Comparison of ENCODE assay signal across 8 cellular contexts in the genomic region with DNA sequence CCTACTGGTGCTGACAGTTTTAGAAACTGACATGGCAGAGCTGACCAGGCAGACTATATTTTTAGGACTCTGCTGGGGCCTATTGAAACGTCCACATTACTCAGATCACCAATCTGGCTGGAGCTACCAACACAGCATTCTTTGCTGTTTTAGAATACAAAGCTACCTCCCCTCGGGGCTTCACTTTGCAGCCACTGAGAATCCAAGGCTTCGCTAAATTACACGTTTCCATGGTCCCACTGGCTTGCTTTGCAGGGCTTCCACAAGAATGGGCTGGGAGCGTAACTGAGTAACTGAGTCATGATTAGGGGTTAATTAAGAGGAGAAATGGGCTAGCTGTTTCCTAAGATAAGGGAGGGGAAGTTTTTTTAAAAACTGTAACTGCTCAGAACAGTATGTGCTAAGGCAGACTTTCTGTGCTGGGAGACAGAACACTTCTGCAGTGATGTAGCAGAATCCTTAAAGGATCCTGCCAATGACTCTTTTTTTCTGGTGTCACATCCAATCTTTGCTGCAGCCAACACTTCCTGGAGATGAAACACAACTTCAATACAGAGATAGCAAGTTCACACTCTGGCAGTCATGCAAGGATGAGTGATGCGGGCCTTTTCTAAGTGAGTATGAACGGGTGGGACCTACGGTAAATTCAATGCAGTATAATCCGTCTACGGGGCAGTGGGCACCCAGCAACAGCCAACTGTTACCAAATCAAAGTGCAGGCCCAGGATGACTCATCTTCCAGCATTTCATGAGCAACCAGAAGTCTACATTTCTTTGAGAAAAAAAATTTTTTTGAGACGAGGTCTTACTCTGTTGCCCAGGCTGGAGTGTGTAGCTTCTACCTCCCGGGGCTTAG. TPM values are rescaled to one million over a fixed set of nuclear protein-coding genes. Genes with fewer than 3 reads are reported as not detected.
A peak's percentile ranks its signal among the peaks of the same experiment; 100 is the strongest.
DNase-seq lines count a peak whose midpoint lies in the region; ATAC-seq and TF ChIP-seq lines count a peak whose summit lies in the region.

No MANE protein-coding gene starts in this region.

- no peak overlapping the region for H3K4me3 ChIP-seq in A673 (ENCODE audit: low read depth, low read length, poor library complexity, severe bottlenecking)
- no peak overlapping the region for H3K4me3 ChIP-seq in mammary epithelial cell (replicated peaks in 1 of 3; ENCODE audit: insufficient read depth in 1 of 3, low read depth in 2 of 3, low read length in 3 of 3)

- CTCF ChIA-PET in A673 (lab: Charles Lee) = no interaction called here
- CTCF ChIA-PET in mammary epithelial cell (lab: Charles Lee; ENCODE audit: low non-redundant PET) = interaction anchor here (0.6 kb wide), 1 partner anchor 24 kb away, joined by 3 read pairs; no protein-coding TSS in a partner anchor

- no peaks in the 10 kb centered on the region for H3K4me1 ChIP-seq in A673 (ENCODE audit: insufficient read depth, low read length, poor library complexity, severe bottlenecking)
- no peaks in the 10 kb centered on the region for H3K4me1 ChIP-seq in mammary epithelial cell (ENCODE audit: insufficient read depth, low read length)

- H3K27ac ChIP-seq in A673 (ENCODE audit: low read depth, low read length, poor library complexity, severe bottlenecking) = no peak overlapping the region
- H3K27ac ChIP-seq in mammary epithelial cell (ENCODE audit: insufficient read depth, low read depth, low read length) = no peak overlapping the region

- peak; percentile 27 for DNase-seq in A673 (ENCODE audit: low spot score)
- DNase-seq in mammary epithelial cell = peak; percentile 12
- peak; percentile 19 for DNase-seq in medulla oblongata (ENCODE audit: extremely low spot score)
- DNase-seq in NCI-H2029 treated with DMSO at 0.1 percent for 48 hours (lab: John Stamatoyannopoulos, UW) = no peak
- DNase-seq in SW480 (ENCODE audit: low spot score) = no peak

- no peaks in the 10 kb centered on the region for H3K36me3 ChIP-seq in A673 (ENCODE audit: insufficient read depth, low read length, poor library complexity, severe bottlenecking)
- H3K36me3 ChIP-seq in mammary epithelial cell (ENCODE audit: insufficient read depth, low read length) = peaks cover 3% of the 10 kb centered on the region

- H3K9me3 ChIP-seq in A673 (ENCODE audit: low read depth, low read length, poor library complexity, severe bottlenecking) (no peaks in the 10 kb centered on the region), mammary epithelial cell (replicated peaks; ENCODE audit: insufficient read depth, low read length) (no peaks in the 10 kb centered on the region)

- H4K20me1 ChIP-seq in mammary epithelial cell (ENCODE audit: insufficient read depth, low read length) = no peaks in the 10 kb centered on the region

- H3K27me3 ChIP-seq in A673 (replicated peaks; ENCODE audit: insufficient read depth, low read depth, low read length, poor library complexity) (no peaks in the 10 kb centered on the region), mammary epithelial cell (ENCODE audit: insufficient read depth, low read length) (no peaks in the 10 kb centered on the region)

- in situ Hi-C loops in mammary epithelial cell (cut with MboI; ENCODE audit: low sequenced_read_pairs in 2 of 2) = no loop called here

- WGBS in mammary epithelial cell (ENCODE audit: low coverage, missing lambda C conversion rate) = 63% methylated on average over 8 of the region's 12 CpGs

- dilution Hi-C loops in mammary epithelial cell (cut with HindIII; ENCODE audit: low sequenced_read_pairs) = loop anchor here (5.0 kb wide), 2 partner anchors 50 to 90 kb away; no protein-coding TSS in a partner anchor

- BruUV-seq in A673 (replicated peaks; lab: Mats Ljungman, UMichigan) (no TSS peak), mammary epithelial cell (replicated peaks; lab: Mats Ljungman, UMichigan) (no TSS peak)

- intact Hi-C loops in A673 (cut with micrococcal nuclease; ENCODE audit: unreplicated experiment) = no loop called here
- intact Hi-C loops in mammary epithelial cell (cut with micrococcal nuclease) = no loop called here

- no peak overlapping the region for H3K4me2 ChIP-seq in mammary epithelial cell (ENCODE audit: insufficient read depth, low read depth, low read length)

- POLR2A ChIA-PET in A673 (lab: Charles Lee; ENCODE audit: low non-redundant PET) = interaction anchor here (0.6 kb wide), 1 partner anchor 345 kb away, joined by 15 read pairs; no protein-coding TSS in a partner anchor

- no peak for TF ChIP-seq CTCF in A673 (conservative IDR thresholded peaks at IDR 0.05; ENCODE audit: low read depth, low read length)
- TF ChIP-seq CTCF in mammary epithelial cell (conservative IDR thresholded peaks at IDR 0.05 in 1 of 2, IDR thresholded peaks at IDR 0.05 in 1 of 2; ENCODE audit: extremely low read depth in 1 of 2, insufficient read depth in 1 of 2, low read depth in 1 of 2, low read length in 2 of 2) = no peak

- ATAC-seq in HG03354 (IDR thresholded peaks at IDR 0.05; ENCODE audit: poor library complexity, severe bottlenecking, unreplicated experiment) = peak; percentile 42
- no peak for ATAC-seq in HG02678 (IDR thresholded peaks at IDR 0.05; ENCODE audit: unreplicated experiment)
- ATAC-seq in GM21367 (IDR thresholded peaks at IDR 0.05; ENCODE audit: unreplicated experiment) = no peak

- H2AFZ ChIP-seq in mammary epithelial cell (ENCODE audit: low read depth, low read length) = no peak overlapping the region

- H3K79me2 ChIP-seq in mammary epithelial cell (ENCODE audit: insufficient read depth, low read length) = no peaks in the 10 kb centered on the region

- no peak overlapping the region for H3K9ac ChIP-seq in mammary epithelial cell (ENCODE audit: insufficient read depth, low read length)

RNA-seq across cellular contexts. Expression of gene NDUFS5, which starts 21.5 kb away (rescaled TPM):
- 279 and 284 TPM in 2 replicates for total RNA-seq in A673 (2021)
- 100 to 1,000 TPM; 204 to 259 TPM for total RNA-seq in mammary epithelial cell
- polyA plus RNA-seq in mammary epithelial cell = 688 TPM
- polyA minus RNA-seq in mammary epithelial cell = 433 TPM

RNA-seq across cellular contexts. Expression of gene AKIRIN1, which starts 56.5 kb away (rescaled TPM):
- total RNA-seq in A673 (2021) (76.3 and 87.0 TPM in 2 replicates), mammary epithelial cell (10 to 100 TPM; 62.8 to 63.5 TPM)
- polyA plus RNA-seq in mammary epithelial cell = 41.2 TPM
- 39.6 TPM for polyA minus RNA-seq in mammary epithelial cell

Comparison
In these comparisons a context has a peak if more than half of its experiments do, and no peak if none do; other contexts are left out.
1. DNase-seq: peak in A673 (single experiment), mammary epithelial cell (single experiment) and medulla oblongata (single experiment); none in NCI-H2029 treated with DMSO at 0.1 percent for 48 hours (single experiment) and SW480 (single experiment).